ENCODE assay signal across 1 cellular context in genomic region chr21:29005696-29006095, GRCh38.
TF ChIP-seq lines count a peak whose summit lies in the region.

No MANE protein-coding gene starts in this region.

TF ChIP-seq in IMR-90, 13 proteins besides CTCF, POLR2A, EP300 and RAD21:
- TF ChIP-seq BHLHE40 (IDR thresholded peaks at IDR 0.05; ENCODE audit: low read depth, low read length) (no peak), RFX5 (IDR thresholded peaks at IDR 0.05; ENCODE audit: low read depth, low read length) (no peak), CEBPB (IDR thresholded peaks at IDR 0.05; ENCODE audit: low read depth, low read length) (no peak)
